ENCODE assay signal across 7 cellular contexts in the genomic region with DNA sequence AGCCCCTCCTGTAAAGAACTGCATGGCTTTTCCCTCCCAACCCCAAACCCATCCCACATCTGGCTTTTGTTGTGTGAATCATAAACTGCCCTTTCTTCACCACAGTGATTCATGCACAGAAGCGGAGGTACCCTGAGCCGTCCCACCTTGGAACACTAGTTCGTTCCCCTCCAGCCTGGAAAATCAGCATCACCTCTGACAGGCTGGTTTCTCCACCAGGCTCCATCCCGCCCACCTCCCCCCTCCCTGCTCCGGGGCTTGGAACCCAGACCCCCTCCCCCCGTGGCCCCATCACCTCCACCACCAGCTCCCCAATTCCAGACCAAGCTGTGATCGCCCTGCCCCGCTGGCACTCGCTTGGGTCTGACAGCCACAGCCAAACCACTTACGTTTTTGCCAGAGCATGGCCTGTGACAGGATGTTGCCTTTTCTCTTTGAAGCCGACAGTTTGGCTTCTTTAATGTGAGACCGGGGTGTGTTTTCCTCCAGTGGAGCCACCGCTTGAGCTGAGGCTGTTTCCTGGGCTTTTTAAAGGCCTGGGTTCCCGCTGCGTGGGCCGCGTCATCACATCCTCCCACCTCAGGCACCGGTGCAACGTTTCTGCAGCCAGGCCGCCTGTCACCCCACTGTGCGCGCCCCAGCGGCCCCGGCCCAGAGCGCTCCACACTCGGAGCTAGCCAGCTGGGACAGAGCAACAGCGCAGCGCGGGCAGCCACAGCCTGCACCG.
DNase-seq lines count a peak whose midpoint lies in the region; ATAC-seq and TF ChIP-seq lines count a peak whose summit lies in the region.

TSS of gene POU2AF1 (minus strand) at position 503 of the 727 bp plus-strand sequence. CDS start at position 405, 98 bp downstream.

- ATAC-seq in HG03135 (IDR thresholded peaks at IDR 0.05; ENCODE audit: unreplicated experiment) = peak; percentile 73

- peak; percentile 98 for TF ChIP-seq POLR2A in GM19099 (IDR thresholded peaks at IDR 0.05; ENCODE audit: extremely low read depth, insufficient read length, low read depth)

- peak; percentile 79 to 84 for DNase-seq in activated CD4-positive, alpha-beta T cell treated with anti-CD3 and anti-CD28 coated beads, Interleukin-2, amount 50 U/mL, for 48 hours
- DNase-seq in fibroblast of gingiva (ENCODE audit: low read depth) = peak; percentile 16
- DNase-seq in stimulated activated CD4-positive, alpha-beta T cell treated with anti-CD3 and anti-CD28 coated beads, TNF-alpha, amount 100 ng/mL, for 48 hours (ENCODE audit: low read depth in 3 of 3) = peak; percentile 62 to 76 (median 73)
- no peak for DNase-seq in iPS-NIHi11 (ENCODE audit: low spot score)
- no peak for DNase-seq in foreskin melanocyte

Comparison
In these comparisons a context has a peak if more than half of its experiments do, and no peak if none do; other contexts are left out.
1. DNase-seq: peak in activated CD4-positive, alpha-beta T cell treated with anti-CD3 and anti-CD28 coated beads, Interleukin-2, amount 50 U/mL, for 48 hours (2 of 2), fibroblast of gingiva (single experiment) and stimulated activated CD4-positive, alpha-beta T cell treated with anti-CD3 and anti-CD28 coated beads, TNF-alpha, amount 100 ng/mL, for 48 hours (3 of 3); none in iPS-NIHi11 (single experiment) and foreskin melanocyte (single experiment).